27 cellular contexts compared by ENCODE assay signal in genomic region chr4:176611351-176611750, GRCh38.
"Had no signal": no experiment of that assay in that cellular context is flagged by ENCODE, and none has a peak within 500 bp of the region (broad histone marks: within the 10 kb centered on the region; RNA-seq: fewer than 3 reads in every experiment).

No MANE protein-coding gene starts in this region.

- H3K4me3 Mint-ChIP-seq: mesothelial cell of epicardium; naive thymus-derived CD4-positive, alpha-beta T cell; nephron progenitor cell; type B pancreatic cell had no signal

- H2AFZ ChIP-seq: hepatocyte had no signal

- H3K36me3 Mint-ChIP-seq: mesothelial cell of epicardium; naive thymus-derived CD4-positive, alpha-beta T cell; type B pancreatic cell had no signal

- H3K9me3 Mint-ChIP-seq: nephron progenitor cell, type B pancreatic cell had no signal

- H3K4me1 ChIP-seq: gastroesophageal sphincter, left lung, pancreas, testis, tibial artery had no signal

- H3K9me3 ChIP-seq: esophagus muscularis mucosa, gastroesophageal sphincter, pancreas, testis, tibial artery had no signal

- H3K79me2 ChIP-seq: hepatocyte had no signal

- H3K27ac Mint-ChIP-seq: mesothelial cell of epicardium; naive thymus-derived CD4-positive, alpha-beta T cell; nephron progenitor cell; type B pancreatic cell had no signal

- H3K27ac ChIP-seq: esophagus muscularis mucosa, gastroesophageal sphincter, heart left ventricle, hepatocyte, left lung, pancreas, skin epidermis, testis, tibial artery had no signal

- H3K36me3 ChIP-seq: esophagus muscularis mucosa, gastroesophageal sphincter, heart left ventricle, left lung, pancreas, tibial artery had no signal

- ATAC-seq: gastroesophageal sphincter; heart left ventricle; left cardiac atrium; left lung; mucosa of descending colon; naive thymus-derived CD4-positive, alpha-beta T cell; sciatic nerve had no signal

- H3K4me3 ChIP-seq: esophagus muscularis mucosa, gastroesophageal sphincter, heart left ventricle, hepatocyte, left lung, mucosa of descending colon, pancreas, skin epidermis, testis, tibial artery had no signal

- H3K4me1 Mint-ChIP-seq: naive thymus-derived CD4-positive, alpha-beta T cell had no signal

- DNase-seq: central memory CD4-positive, alpha-beta T cell; effector CD8-positive, alpha-beta T cell; foreskin fibroblast; heart left ventricle; left cardiac atrium; left lung; mesenchymal stem cell; mucosa of descending colon; naive thymus-derived CD4-positive, alpha-beta T cell; nephron progenitor cell; nucleus accumbens; pancreas; retina; stimulated activated CD4-positive, alpha-beta T cell treated with anti-CD3 and anti-CD28 coated beads, Interleukin-15, amount 100 ng/mL, for 24 hours; stimulated activated CD4-positive, alpha-beta T cell treated with anti-CD3 and anti-CD28 coated beads, Interleukin-2, amount 100 ng/mL, for 48 hours; stimulated activated CD8-positive, alpha-beta memory T cell treated with anti-CD3 and anti-CD28 coated beads, Interleukin-4, amount 100 ng/mL, for 48 hours; stimulated activated naive CD4-positive, alpha-beta T cell treated with Interleukin-2 at 50 U/mL for 16 hours; substantia nigra; testis; tibial artery had no signal

- H3K4me2 ChIP-seq: hepatocyte had no signal

- H3K27me3 ChIP-seq: esophagus muscularis mucosa, gastroesophageal sphincter, heart left ventricle, hepatocyte, left lung, pancreas, testis, tibial artery had no signal
